Comparison of ENCODE assay signal across 8 cellular contexts in genomic region chr11:69297926-69298777, GRCh38.
DNase-seq lines count a peak whose midpoint lies in the region; ATAC-seq and TF ChIP-seq lines count a peak whose summit lies in the region.

No MANE protein-coding gene starts in this region.

- TF ChIP-seq CTCF in GM06990 (IDR thresholded peaks at IDR 0.05; ENCODE audit: insufficient read depth, low read length, poor library complexity, severe bottlenecking): no peak
- TF ChIP-seq CTCF in KMS-11 (conservative IDR thresholded peaks at IDR 0.05; ENCODE audit: low read depth, low read length): no peak
- no peak for TF ChIP-seq CTCF in WI38 (IDR thresholded peaks at IDR 0.05; ENCODE audit: low read depth, low read length)
- TF ChIP-seq CTCF in nephron progenitor cell (IDR thresholded peaks at IDR 0.05): no peak

- no peaks in the 10 kb centered on the region for H3K9me3 Mint-ChIP-seq in nephron progenitor cell

- peaks cover 48% of the 10 kb centered on the region for H3K4me1 Mint-ChIP-seq in nephron progenitor cell

- H3K4me2 ChIP-seq in KMS-11: peak overlapping the region; percentile 87

- peaks cover 20% of the 10 kb centered on the region for H3K27me3 Mint-ChIP-seq in nephron progenitor cell (ENCODE audit: low read depth, poor library complexity)

- H3K9ac ChIP-seq in KMS-11: no peak overlapping the region

- H3K36me3 Mint-ChIP-seq in nephron progenitor cell (ENCODE audit: low read depth): no peaks in the 10 kb centered on the region

- peak overlapping the region; percentile 14 for H3K27ac Mint-ChIP-seq in nephron progenitor cell

- H3K4me1 ChIP-seq in KMS-11 (ENCODE audit: low read depth, poor library complexity, severe bottlenecking): peaks cover 25% of the 10 kb centered on the region

- H3K4me3 ChIP-seq in GM06990 (replicated peaks; ENCODE audit: low read depth, low read length): peak overlapping the region; percentile 27
- H3K4me3 ChIP-seq in KMS-11 (IDR thresholded peaks at IDR 0.05; ENCODE audit: insufficient read depth, low read depth, low read length): no peak overlapping the region
- H3K4me3 ChIP-seq in WI38 (ENCODE audit: low read depth, low read length): peak overlapping the region; percentile 24

- ATAC-seq in GM21786 (IDR thresholded peaks at IDR 0.05; ENCODE audit: unreplicated experiment): peak; percentile 55

- no peaks in the 10 kb centered on the region for H3K27me3 ChIP-seq in GM06990 (replicated peaks; ENCODE audit: control insufficient read depth, insufficient read depth, low read length)
- H3K27me3 ChIP-seq in KMS-11 (ENCODE audit: insufficient read depth, low read depth): peaks cover 2% of the 10 kb centered on the region; the same call in 1 of the 2 replicates

- no peak overlapping the region for H3K27ac ChIP-seq in KMS-11

- DNase-seq in GM06990 (ENCODE audit: extremely low read depth, insufficient read length): peak; percentile 82
- DNase-seq in fibroblast of gingiva (ENCODE audit: low read depth): peak; percentile 83
- peak; percentile 34 for DNase-seq in nephron progenitor cell
- no peak for DNase-seq in NCI-H748 treated with DMSO at 0.1 percent for 48 hours (lab: John Stamatoyannopoulos, UW)
- no peak for DNase-seq in DMS 273 treated with DMSO at 0.1 percent for 48 hours (lab: John Stamatoyannopoulos, UW)

- H3K36me3 ChIP-seq in GM06990 (ENCODE audit: control insufficient read depth, insufficient read depth, low read length) (no peaks in the 10 kb centered on the region), KMS-11 (ENCODE audit: insufficient read depth) (no peaks in the 10 kb centered on the region)

- H4K20me1 ChIP-seq in KMS-11 (ENCODE audit: insufficient read depth): no peaks in the 10 kb centered on the region

- peak overlapping the region; percentile 52 for H3K4me3 Mint-ChIP-seq in nephron progenitor cell

- peak overlapping the region; percentile 24; the same call in 1 of the 2 replicates for H2AFZ ChIP-seq in KMS-11 (ENCODE audit: low read depth)

- no peaks in the 10 kb centered on the region for H3K79me2 ChIP-seq in KMS-11 (ENCODE audit: insufficient read depth, low read depth)

Comparison
In these comparisons a context has a peak if more than half of its experiments do, and no peak if none do; other contexts are left out.
1. DNase-seq: peak in GM06990 (single experiment), fibroblast of gingiva (single experiment) and nephron progenitor cell (single experiment); none in NCI-H748 treated with DMSO at 0.1 percent for 48 hours (single experiment) and DMS 273 treated with DMSO at 0.1 percent for 48 hours (single experiment).